27 cellular contexts compared by ENCODE assay signal in genomic region chr2:235366390-235366789, GRCh38.
"Had no signal": no experiment of that assay in that cellular context is flagged by ENCODE, and none has a peak within 500 bp of the region (broad histone marks: within the 10 kb centered on the region; RNA-seq: fewer than 3 reads in every experiment).

No MANE protein-coding gene starts in this region.

- DNase-seq: activated CD4-positive, alpha-beta T cell treated with anti-CD3 and anti-CD28 coated beads, Interleukin-2, amount 10 ng/mL, durations not matched to agents 24 days and 14 days; activated CD4-positive, alpha-beta T cell treated with anti-CD3 and anti-CD28 coated beads, Interleukin-2, amount 50 U/mL, for 4 hours; activated CD8-positive, alpha-beta T cell treated with anti-CD3 and anti-CD28 coated beads for 36 hours; activated gamma-delta T cell; activated naive CD4-positive, alpha-beta T cell treated with Interleukin-2 at 50 U/mL for 16 hours; activated naive CD8-positive, alpha-beta T cell treated with anti-CD3 and anti-CD28 coated beads, Interleukin-2, amount 10 ng/mL, durations not matched to agents 7 days and 5 days; activated T-cell treated with anti-CD3 and anti-CD28 coated beads, Interleukin-2, amount 50 U/mL, for 24 hours; amygdala; body of pancreas; Kasumi-1; KG1; MG63; NCI-H1048; NCI-H1105 treated with DMSO at 0.1 percent for 48 hours; NCI-H1436; NCI-H1930; NCI-H2081 treated with DMSO at 0.1 percent for 48 hours; NCI-H510A; NCI-H526; NCI-H748 treated with DMSO at 0.1 percent for 48 hours; NK-92 treated with Interleukin-12 subunit alpha and Interleukin-12 subunit beta, amount 100 ng/mL, for 24 hours; Right ventricle myocardium superior; T1000 had no signal

- H3K4me3 ChIP-seq: body of pancreas, breast epithelium, MG63, SJCRH30, SK-N-MC had no signal

- H3K27me3 ChIP-seq: body of pancreas, breast epithelium, MG63, SJCRH30 had no signal

- H3K9me3 ChIP-seq: body of pancreas, breast epithelium, MG63, SJCRH30 had no signal

- H3K4me1 ChIP-seq: body of pancreas, breast epithelium, SJCRH30 had no signal

- H3K36me3 ChIP-seq: breast epithelium, MG63, SJCRH30 had no signal

- ATAC-seq: activated CD8-positive, alpha-beta T cell treated with anti-CD3 and anti-CD28 coated beads for 36 hours; body of pancreas; PC-3 had no signal

- H3K27ac ChIP-seq: body of pancreas, breast epithelium, SJCRH30, SK-N-MC had no signal
